1 cellular context compared by ENCODE assay signal in the genomic region with DNA sequence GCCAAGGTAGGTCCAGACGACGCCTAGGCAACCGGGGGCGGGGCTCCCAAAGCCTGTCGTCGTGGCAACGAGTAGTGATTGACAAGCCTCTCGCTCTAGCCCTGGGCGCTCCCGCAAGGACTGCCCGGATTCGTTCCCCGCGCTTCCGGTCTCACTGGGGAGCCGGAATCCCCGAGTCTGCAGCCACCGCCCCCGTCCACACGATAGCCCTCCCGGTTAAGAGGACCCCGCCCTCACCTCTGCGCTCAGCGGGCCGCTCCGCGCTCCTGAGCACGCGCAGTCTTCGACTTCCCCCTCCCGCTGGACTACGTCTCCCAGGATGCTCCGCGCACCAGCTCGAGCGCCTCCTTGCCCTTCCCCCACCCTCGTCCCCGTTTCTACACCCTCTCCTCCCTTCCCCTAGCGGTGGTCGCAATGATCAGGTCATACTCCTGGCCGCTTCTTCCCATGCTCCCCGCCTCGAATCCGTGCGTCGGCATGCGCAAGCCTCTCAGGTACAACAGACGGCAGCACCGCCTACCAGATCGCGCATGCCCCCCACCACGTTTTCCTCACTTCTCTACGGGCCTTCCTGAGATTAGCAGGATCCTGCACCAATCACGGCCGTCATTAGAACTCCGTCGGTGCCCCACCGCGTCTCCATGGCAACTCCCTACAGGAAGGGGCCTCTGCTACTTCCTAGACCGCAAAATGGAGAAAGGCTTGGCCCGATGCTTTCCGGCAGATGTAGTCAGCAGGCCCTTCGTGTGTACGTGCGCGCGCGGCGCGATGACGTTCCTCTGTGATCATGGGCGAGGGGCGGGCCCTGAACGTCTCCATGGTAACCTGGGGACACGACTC.
TF ChIP-seq lines count a peak whose summit lies in the region.

A gene (minus strand): TSS at position 518 of the 840 bp plus-strand sequence. CDS start 1,946 bp downstream, outside the sequence.

TF ChIP-seq in HepG2, 621 proteins besides CTCF, POLR2A, EP300 and RAD21 (continued from another document and continues in another):
- TF ChIP-seq, protein P1, sequence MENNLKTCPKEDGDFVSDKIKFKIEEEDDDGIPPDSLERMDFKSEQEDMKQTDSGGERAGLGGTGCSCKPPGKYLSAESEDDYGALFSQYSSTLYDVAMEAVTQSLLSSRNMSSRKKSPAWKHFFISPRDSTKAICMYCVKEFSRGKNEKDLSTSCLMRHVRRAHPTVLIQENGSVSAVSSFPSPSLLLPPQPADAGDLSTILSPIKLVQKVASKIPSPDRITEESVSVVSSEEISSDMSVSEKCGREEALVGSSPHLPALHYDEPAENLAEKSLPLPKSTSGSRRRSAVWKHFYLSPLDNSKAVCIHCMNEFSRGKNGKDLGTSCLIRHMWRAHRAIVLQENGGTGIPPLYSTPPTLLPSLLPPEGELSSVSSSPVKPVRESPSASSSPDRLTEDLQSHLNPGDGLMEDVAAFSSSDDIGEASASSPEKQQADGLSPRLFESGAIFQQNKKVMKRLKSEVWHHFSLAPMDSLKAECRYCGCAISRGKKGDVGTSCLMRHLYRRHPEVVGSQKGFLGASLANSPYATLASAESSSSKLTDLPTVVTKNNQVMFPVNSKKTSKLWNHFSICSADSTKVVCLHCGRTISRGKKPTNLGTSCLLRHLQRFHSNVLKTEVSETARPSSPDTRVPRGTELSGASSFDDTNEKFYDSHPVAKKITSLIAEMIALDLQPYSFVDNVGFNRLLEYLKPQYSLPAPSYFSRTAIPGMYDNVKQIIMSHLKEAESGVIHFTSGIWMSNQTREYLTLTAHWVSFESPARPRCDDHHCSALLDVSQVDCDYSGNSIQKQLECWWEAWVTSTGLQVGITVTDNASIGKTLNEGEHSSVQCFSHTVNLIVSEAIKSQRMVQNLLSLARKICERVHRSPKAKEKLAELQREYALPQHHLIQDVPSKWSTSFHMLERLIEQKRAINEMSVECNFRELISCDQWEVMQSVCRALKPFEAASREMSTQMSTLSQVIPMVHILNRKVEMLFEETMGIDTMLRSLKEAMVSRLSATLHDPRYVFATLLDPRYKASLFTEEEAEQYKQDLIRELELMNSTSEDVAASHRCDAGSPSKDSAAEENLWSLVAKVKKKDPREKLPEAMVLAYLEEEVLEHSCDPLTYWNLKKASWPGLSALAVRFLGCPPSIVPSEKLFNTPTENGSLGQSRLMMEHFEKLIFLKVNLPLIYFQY (CRISPR knock-in tag; IDR thresholded peaks at IDR 0.05; ENCODE audit: borderline replicate concordance), result no peak
- TF ChIP-seq YEATS2 (CRISPR knock-in tag; IDR thresholded peaks at IDR 0.05; ENCODE audit: borderline replicate concordance) (peak; percentile 11), SP5 (CRISPR knock-in tag; IDR thresholded peaks at IDR 0.05; ENCODE audit: borderline replicate concordance, low read depth) (peak; percentile 54; the same call in 1 of the 2 replicates), CEBPG (CRISPR knock-in tag; IDR thresholded peaks at IDR 0.05) (no peak), MTA3 (CRISPR knock-in tag; IDR thresholded peaks at IDR 0.05) (no peak), ZBTB7A (CRISPR knock-in tag; IDR thresholded peaks at IDR 0.05) (no peak), NFYB (CRISPR knock-in tag; IDR thresholded peaks at IDR 0.05) (peak; percentile 82), ZNF644 (CRISPR knock-in tag; IDR thresholded peaks at IDR 0.05; ENCODE audit: low read depth) (no peak), ASH2L (IDR thresholded peaks at IDR 0.05; ENCODE audit: insufficient read length, low read depth, low read length) (peak; percentile 52), NFRKB (IDR thresholded peaks at IDR 0.05) (no peak), TGIF2 (CRISPR knock-in tag; IDR thresholded peaks at IDR 0.05) (peak; percentile 9; the same call in 1 of the 2 replicates), KMT2B (CRISPR knock-in tag; IDR thresholded peaks at IDR 0.05) (no peak), ZNF616 (CRISPR knock-in tag; IDR thresholded peaks at IDR 0.05; ENCODE audit: low read depth) (peak; percentile 72; the same call in 1 of the 2 replicates), POLR2G (IDR thresholded peaks at IDR 0.05; ENCODE audit: low read depth, low read length) (peak; percentile 82), REPIN1 (CRISPR knock-in tag; IDR thresholded peaks at IDR 0.05; ENCODE audit: borderline replicate concordance, low read depth) (peak; percentile 50; the same call in 1 of the 2 replicates), NFKBIZ (CRISPR knock-in tag; IDR thresholded peaks at IDR 0.05) (0 out of 2 replicates have a peak, but pooled peaks have one; percentile 48), ZNF253 (CRISPR knock-in tag; IDR thresholded peaks at IDR 0.05; ENCODE audit: borderline replicate concordance) (no peak), HNRNPLL (IDR thresholded peaks at IDR 0.05; ENCODE audit: low read depth, low read length, poor library complexity, severe bottlenecking) (peak; percentile 26), NFKB2 (CRISPR knock-in tag; IDR thresholded peaks at IDR 0.05; ENCODE audit: borderline replicate concordance) (peak; percentile 60; the same call in 1 of the 2 replicates), MBNL3 (CRISPR knock-in tag; conservative IDR thresholded peaks at IDR 0.05) (no peak), RAD51 (IDR thresholded peaks at IDR 0.05; ENCODE audit: borderline replicate concordance) (no peak), YY1 (IDR thresholded peaks at IDR 0.05; ENCODE audit: insufficient read depth, insufficient replicate concordance, low read depth, low read length) (peak; percentile 87), ZNF841 (CRISPR knock-in tag; IDR thresholded peaks at IDR 0.05; ENCODE audit: borderline replicate concordance) (no peak), ZMYM4 (CRISPR knock-in tag; IDR thresholded peaks at IDR 0.05) (peak; percentile 53; the same call in 1 of the 2 replicates), RELA (CRISPR knock-in tag; IDR thresholded peaks at IDR 0.05) (0 out of 2 replicates have a peak, but pooled peaks have one; percentile 60), KLF12 (CRISPR knock-in tag; IDR thresholded peaks at IDR 0.05; ENCODE audit: borderline replicate concordance) (peak; percentile 81; the same call in 1 of the 2 replicates), ZNF33B (CRISPR knock-in tag; IDR thresholded peaks at IDR 0.05) (peak; percentile 65; the same call in 1 of the 2 replicates), CCDC6 (CRISPR knock-in tag; IDR thresholded peaks at IDR 0.05) (no peak; the same call in 1 of the 2 replicates), ZEB1 (IDR thresholded peaks at IDR 0.05; ENCODE audit: insufficient replicate concordance, low read depth) (peak; percentile 59), DMAP1 (CRISPR knock-in tag; IDR thresholded peaks at IDR 0.05) (peak; percentile 87), NKX3-1 (CRISPR knock-in tag; IDR thresholded peaks at IDR 0.05) (no peak), CBX2 (IDR thresholded peaks at IDR 0.05; ENCODE audit: low read depth, low read length) (no peak), CBX2 (CRISPR knock-in tag; IDR thresholded peaks at IDR 0.05; ENCODE audit: low read depth) (no peak), ZNF17 (CRISPR knock-in tag; IDR thresholded peaks at IDR 0.05) (no peak), ZFAT (CRISPR knock-in tag; conservative IDR thresholded peaks at IDR 0.05) (no peak)
- TF ChIP-seq, protein P2, sequence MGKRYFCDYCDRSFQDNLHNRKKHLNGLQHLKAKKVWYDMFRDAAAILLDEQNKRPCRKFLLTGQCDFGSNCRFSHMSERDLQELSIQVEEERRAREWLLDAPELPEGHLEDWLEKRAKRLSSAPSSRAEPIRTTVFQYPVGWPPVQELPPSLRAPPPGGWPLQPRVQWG (CRISPR knock-in tag; IDR thresholded peaks at IDR 0.05; ENCODE audit: borderline replicate concordance, low read depth), result no peak
- TF ChIP-seq, protein P3, sequence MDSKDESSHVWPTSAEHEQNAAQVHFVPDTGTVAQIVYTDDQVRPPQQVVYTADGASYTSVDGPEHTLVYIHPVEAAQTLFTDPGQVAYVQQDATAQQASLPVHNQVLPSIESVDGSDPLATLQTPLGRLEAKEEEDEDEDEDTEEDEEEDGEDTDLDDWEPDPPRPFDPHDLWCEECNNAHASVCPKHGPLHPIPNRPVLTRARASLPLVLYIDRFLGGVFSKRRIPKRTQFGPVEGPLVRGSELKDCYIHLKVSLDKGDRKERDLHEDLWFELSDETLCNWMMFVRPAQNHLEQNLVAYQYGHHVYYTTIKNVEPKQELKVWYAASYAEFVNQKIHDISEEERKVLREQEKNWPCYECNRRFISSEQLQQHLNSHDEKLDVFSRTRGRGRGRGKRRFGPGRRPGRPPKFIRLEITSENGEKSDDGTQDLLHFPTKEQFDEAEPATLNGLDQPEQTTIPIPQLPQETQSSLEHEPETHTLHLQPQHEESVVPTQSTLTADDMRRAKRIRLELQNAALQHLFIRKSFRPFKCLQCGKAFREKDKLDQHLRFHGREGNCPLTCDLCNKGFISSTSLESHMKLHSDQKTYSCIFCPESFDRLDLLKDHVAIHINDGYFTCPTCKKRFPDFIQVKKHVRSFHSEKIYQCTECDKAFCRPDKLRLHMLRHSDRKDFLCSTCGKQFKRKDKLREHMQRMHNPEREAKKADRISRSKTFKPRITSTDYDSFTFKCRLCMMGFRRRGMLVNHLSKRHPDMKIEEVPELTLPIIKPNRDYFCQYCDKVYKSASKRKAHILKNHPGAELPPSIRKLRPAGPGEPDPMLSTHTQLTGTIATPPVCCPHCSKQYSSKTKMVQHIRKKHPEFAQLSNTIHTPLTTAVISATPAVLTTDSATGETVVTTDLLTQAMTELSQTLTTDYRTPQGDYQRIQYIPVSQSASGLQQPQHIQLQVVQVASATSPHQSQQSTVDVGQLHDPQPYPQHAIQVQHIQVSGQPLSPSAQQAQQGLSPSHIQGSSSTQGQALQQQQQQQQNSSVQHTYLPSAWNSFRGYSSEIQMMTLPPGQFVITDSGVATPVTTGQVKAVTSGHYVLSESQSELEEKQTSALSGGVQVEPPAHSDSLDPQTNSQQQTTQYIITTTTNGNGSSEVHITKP (CRISPR knock-in tag; IDR thresholded peaks at IDR 0.05; ENCODE audit: low read depth), result no peak; the same call in 1 of the 2 replicates
- TF ChIP-seq, protein P4, sequence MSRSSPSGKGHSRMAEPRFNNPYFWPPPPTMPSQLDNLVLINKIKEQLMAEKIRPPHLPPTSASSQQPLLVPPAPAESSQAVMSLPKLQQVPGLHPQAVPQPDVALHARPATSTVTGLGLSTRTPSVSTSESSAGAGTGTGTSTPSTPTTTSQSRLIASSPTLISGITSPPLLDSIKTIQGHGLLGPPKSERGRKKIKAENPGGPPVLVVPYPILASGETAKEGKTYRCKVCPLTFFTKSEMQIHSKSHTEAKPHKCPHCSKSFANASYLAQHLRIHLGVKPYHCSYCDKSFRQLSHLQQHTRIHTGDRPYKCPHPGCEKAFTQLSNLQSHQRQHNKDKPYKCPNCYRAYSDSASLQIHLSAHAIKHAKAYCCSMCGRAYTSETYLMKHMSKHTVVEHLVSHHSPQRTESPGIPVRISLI (CRISPR knock-in tag; IDR thresholded peaks at IDR 0.05; ENCODE audit: borderline replicate concordance), result 0 out of 2 replicates have a peak, but pooled peaks have one; percentile 7
- TF ChIP-seq, protein P5, sequence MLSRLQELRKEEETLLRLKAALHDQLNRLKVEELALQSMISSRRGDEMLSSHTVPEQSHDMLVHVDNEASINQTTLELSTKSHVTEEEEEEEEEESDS (CRISPR knock-in tag; IDR thresholded peaks at IDR 0.05; ENCODE audit: borderline replicate concordance), result peak; percentile 73; the same call in 1 of the 2 replicates
- TF ChIP-seq, protein P6, sequence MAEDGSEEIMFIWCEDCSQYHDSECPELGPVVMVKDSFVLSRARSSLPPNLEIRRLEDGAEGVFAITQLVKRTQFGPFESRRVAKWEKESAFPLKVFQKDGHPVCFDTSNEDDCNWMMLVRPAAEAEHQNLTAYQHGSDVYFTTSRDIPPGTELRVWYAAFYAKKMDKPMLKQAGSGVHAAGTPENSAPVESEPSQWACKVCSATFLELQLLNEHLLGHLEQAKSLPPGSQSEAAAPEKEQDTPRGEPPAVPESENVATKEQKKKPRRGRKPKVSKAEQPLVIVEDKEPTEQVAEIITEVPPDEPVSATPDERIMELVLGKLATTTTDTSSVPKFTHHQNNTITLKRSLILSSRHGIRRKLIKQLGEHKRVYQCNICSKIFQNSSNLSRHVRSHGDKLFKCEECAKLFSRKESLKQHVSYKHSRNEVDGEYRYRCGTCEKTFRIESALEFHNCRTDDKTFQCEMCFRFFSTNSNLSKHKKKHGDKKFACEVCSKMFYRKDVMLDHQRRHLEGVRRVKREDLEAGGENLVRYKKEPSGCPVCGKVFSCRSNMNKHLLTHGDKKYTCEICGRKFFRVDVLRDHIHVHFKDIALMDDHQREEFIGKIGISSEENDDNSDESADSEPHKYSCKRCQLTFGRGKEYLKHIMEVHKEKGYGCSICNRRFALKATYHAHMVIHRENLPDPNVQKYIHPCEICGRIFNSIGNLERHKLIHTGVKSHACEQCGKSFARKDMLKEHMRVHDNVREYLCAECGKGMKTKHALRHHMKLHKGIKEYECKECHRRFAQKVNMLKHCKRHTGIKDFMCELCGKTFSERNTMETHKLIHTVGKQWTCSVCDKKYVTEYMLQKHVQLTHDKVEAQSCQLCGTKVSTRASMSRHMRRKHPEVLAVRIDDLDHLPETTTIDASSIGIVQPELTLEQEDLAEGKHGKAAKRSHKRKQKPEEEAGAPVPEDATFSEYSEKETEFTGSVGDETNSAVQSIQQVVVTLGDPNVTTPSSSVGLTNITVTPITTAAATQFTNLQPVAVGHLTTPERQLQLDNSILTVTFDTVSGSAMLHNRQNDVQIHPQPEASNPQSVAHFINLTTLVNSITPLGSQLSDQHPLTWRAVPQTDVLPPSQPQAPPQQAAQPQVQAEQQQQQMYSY (CRISPR knock-in tag; IDR thresholded peaks at IDR 0.05), result no peak
- TF ChIP-seq, protein P7, sequence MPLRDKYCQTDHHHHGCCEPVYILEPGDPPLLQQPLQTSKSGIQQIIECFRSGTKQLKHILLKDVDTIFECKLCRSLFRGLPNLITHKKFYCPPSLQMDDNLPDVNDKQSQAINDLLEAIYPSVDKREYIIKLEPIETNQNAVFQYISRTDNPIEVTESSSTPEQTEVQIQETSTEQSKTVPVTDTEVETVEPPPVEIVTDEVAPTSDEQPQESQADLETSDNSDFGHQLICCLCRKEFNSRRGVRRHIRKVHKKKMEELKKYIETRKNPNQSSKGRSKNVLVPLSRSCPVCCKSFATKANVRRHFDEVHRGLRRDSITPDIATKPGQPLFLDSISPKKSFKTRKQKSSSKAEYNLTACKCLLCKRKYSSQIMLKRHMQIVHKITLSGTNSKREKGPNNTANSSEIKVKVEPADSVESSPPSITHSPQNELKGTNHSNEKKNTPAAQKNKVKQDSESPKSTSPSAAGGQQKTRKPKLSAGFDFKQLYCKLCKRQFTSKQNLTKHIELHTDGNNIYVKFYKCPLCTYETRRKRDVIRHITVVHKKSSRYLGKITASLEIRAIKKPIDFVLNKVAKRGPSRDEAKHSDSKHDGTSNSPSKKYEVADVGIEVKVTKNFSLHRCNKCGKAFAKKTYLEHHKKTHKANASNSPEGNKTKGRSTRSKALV (CRISPR knock-in tag; IDR thresholded peaks at IDR 0.05), result no peak
- TF ChIP-seq, protein P8, sequence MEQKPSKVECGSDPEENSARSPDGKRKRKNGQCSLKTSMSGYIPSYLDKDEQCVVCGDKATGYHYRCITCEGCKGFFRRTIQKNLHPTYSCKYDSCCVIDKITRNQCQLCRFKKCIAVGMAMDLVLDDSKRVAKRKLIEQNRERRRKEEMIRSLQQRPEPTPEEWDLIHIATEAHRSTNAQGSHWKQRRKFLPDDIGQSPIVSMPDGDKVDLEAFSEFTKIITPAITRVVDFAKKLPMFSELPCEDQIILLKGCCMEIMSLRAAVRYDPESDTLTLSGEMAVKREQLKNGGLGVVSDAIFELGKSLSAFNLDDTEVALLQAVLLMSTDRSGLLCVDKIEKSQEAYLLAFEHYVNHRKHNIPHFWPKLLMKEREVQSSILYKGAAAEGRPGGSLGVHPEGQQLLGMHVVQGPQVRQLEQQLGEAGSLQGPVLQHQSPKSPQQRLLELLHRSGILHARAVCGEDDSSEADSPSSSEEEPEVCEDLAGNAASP (CRISPR knock-in tag; IDR thresholded peaks at IDR 0.05; ENCODE audit: borderline replicate concordance), result peak; percentile 21; the same call in 1 of the 2 replicates
